Comparison of ENCODE assay signal across 1 cellular context in genomic region chr5:171920765-171921391, GRCh38.
TF ChIP-seq lines count a peak whose summit lies in the region.

No MANE protein-coding gene starts in this region.

TF ChIP-seq in GM12878, 131 proteins besides CTCF, POLR2A, EP300 and RAD21 (continued from another document):
- TF ChIP-seq CREB1 (IDR thresholded peaks at IDR 0.05; ENCODE audit: low read depth) (no peak), SMAD1 (IDR thresholded peaks at IDR 0.05; ENCODE audit: low read depth, partially characterized antibody) (no peak), TCF3 (IDR thresholded peaks at IDR 0.05; ENCODE audit: borderline replicate concordance, insufficient read depth, low read depth, low read length) (no peak), NR2C2 (IDR thresholded peaks at IDR 0.05; ENCODE audit: borderline replicate concordance, control insufficient read depth, insufficient read length, low read depth) (no peak), TCF12 (IDR thresholded peaks at IDR 0.05; ENCODE audit: low read depth, low read length) (no peak), NR2F1 (conservative IDR thresholded peaks at IDR 0.05) (no peak), EED (IDR thresholded peaks at IDR 0.05; ENCODE audit: low read depth) (no peak), RB1 (IDR thresholded peaks at IDR 0.05; ENCODE audit: borderline replicate concordance) (no peak), EGR1 (IDR thresholded peaks at IDR 0.05; ENCODE audit: borderline replicate concordance in 1 of 2, low read depth in 2 of 2, low read length in 2 of 2) (no peak), NKRF (conservative IDR thresholded peaks at IDR 0.05) (no peak), ZSCAN29 (IDR thresholded peaks at IDR 0.05) (no peak), IRF4 (IDR thresholded peaks at IDR 0.05; ENCODE audit: low read depth, low read length) (no peak), POLR2AphosphoS5 (IDR thresholded peaks at IDR 0.05; ENCODE audit: low read length) (no peak), POLR2AphosphoS2 (IDR thresholded peaks at IDR 0.05; ENCODE audit: low read depth, low read length) (no peak), JUNB (IDR thresholded peaks at IDR 0.05) (no peak; the same call in 1 of the 2 replicates)
